Comparison of ENCODE assay signal across 14 cellular contexts in genomic region chr9:122325124-122325523, GRCh38. TPM values are rescaled to one million over a fixed set of nuclear protein-coding genes. Genes with fewer than 3 reads are reported as not detected.
DNase-seq lines count a peak whose midpoint lies in the region; ATAC-seq and TF ChIP-seq lines count a peak whose summit lies in the region.
"Had no signal": no experiment of that assay in that cellular context is flagged by ENCODE, and none has a peak within 500 bp of the region (broad histone marks: within the 10 kb centered on the region; RNA-seq: fewer than 3 reads in every experiment).

No MANE protein-coding gene starts in this region.

- no peaks in the 10 kb centered on the region for H3K27me3 ChIP-seq in neural cell (ENCODE audit: insufficient read depth, low read depth, low read length)
- H3K27me3 ChIP-seq: ovary had no signal

- ATAC-seq in activated T-cell treated with anti-CD3 and anti-CD28 coated beads, Interleukin-2, amount 50 U/mL, for 4 hours = peak; percentile 65 to 69
- no peak for ATAC-seq in GM21367 (IDR thresholded peaks at IDR 0.05; ENCODE audit: unreplicated experiment)
- ATAC-seq: HCT116, sciatic nerve had no signal

- no peaks in the 10 kb centered on the region for H3K9me3 ChIP-seq in neural cell (ENCODE audit: low read length)
- H3K9me3 ChIP-seq: ovary had no signal

- no peak for DNase-seq in activated T-cell treated with anti-CD3 and anti-CD28 coated beads, Interleukin-2, amount 50 U/mL, for 4 hours
- no peak for DNase-seq in activated T-cell treated with anti-CD3 and anti-CD28 coated beads, Interleukin-2, amount 50 U/mL, for 48 hours
- peak; percentile 42 for DNase-seq in OCI-M1 (lab: John Stamatoyannopoulos, UW)
- DNase-seq in fibroblast of gingiva (ENCODE audit: low read depth) = peak; percentile 44
- no peak for DNase-seq in germinal center (ENCODE audit: low spot score)
- no peak for DNase-seq in activated CD8-positive, alpha-beta memory T cell treated with anti-CD3 and anti-CD28 coated beads for 24 hours
- DNase-seq: activated naive CD4-positive, alpha-beta T cell treated with Interleukin-2 at 50 U/mL for 16 hours; DND-41; ovary had no signal

- H3K4me2 ChIP-seq in neural cell (ENCODE audit: low read length) = no peak overlapping the region

- H3K27me3 Mint-ChIP-seq in activated T-cell treated with anti-CD3 and anti-CD28 coated beads, Interleukin-2, amount 50 U/mL, for 4 hours (ENCODE audit: low read depth) = no peaks in the 10 kb centered on the region

- no peak for TF ChIP-seq RAD21 in neural cell (conservative IDR thresholded peaks at IDR 0.05)

- H3K79me2 ChIP-seq in neural cell (replicated peaks; ENCODE audit: insufficient read depth, low read length) = no peaks in the 10 kb centered on the region

- peak; percentile 57 for TF ChIP-seq EP300 in neural cell (conservative IDR thresholded peaks at IDR 0.05; ENCODE audit: poor library complexity, severe bottlenecking)

- H3K36me3 ChIP-seq in neural cell (ENCODE audit: insufficient read depth, low read length) = no peaks in the 10 kb centered on the region
- H3K36me3 ChIP-seq: ovary had no signal

- H3K9me3 Mint-ChIP-seq in activated T-cell treated with anti-CD3 and anti-CD28 coated beads, Interleukin-2, amount 50 U/mL, for 4 hours = no peaks in the 10 kb centered on the region

- TF ChIP-seq CTCF in neural cell (IDR thresholded peaks at IDR 0.05; ENCODE audit: poor library complexity, severe bottlenecking) = no peak

- H3K27ac ChIP-seq in neural cell (ENCODE audit: low read length) = no peak overlapping the region
- H3K27ac ChIP-seq: ovary, VCaP had no signal

- no peak overlapping the region for H3K4me3 ChIP-seq in neural cell (ENCODE audit: low read length)
- H3K4me3 ChIP-seq: ovary had no signal

- no peak overlapping the region for H3K4me3 Mint-ChIP-seq in activated T-cell treated with anti-CD3 and anti-CD28 coated beads, Interleukin-2, amount 50 U/mL, for 4 hours

- H4K20me1 ChIP-seq in neural cell (ENCODE audit: insufficient read depth) = no peaks in the 10 kb centered on the region

- no peaks in the 10 kb centered on the region for H3K4me1 Mint-ChIP-seq in activated T-cell treated with anti-CD3 and anti-CD28 coated beads, Interleukin-2, amount 50 U/mL, for 4 hours (ENCODE audit: low read depth)

- no peaks in the 10 kb centered on the region for H3K9me2 ChIP-seq in neural cell (ENCODE audit: insufficient read depth, low read length)

- no peak overlapping the region for H2AFZ ChIP-seq in neural cell (ENCODE audit: low read depth, low read length)

- no peaks in the 10 kb centered on the region for H3F3A ChIP-seq in neural cell (ENCODE audit: insufficient read depth, low read length, poor library complexity, severe bottlenecking)

- H3K36me3 Mint-ChIP-seq in activated T-cell treated with anti-CD3 and anti-CD28 coated beads, Interleukin-2, amount 50 U/mL, for 4 hours (ENCODE audit: insufficient read depth) = peaks cover 39% of the 10 kb centered on the region

- no peak overlapping the region for H3K9ac ChIP-seq in neural cell (ENCODE audit: low read length)

TF ChIP-seq in neural cell, 6 proteins besides CTCF, POLR2A, EP300 and RAD21:
- TF ChIP-seq SMC3 (conservative IDR thresholded peaks at IDR 0.05; ENCODE audit: poor library complexity) (no peak), EZH2 (IDR thresholded peaks at IDR 0.05; ENCODE audit: borderline replicate concordance, insufficient read depth, low read length, poor library complexity, severe bottlenecking) (no peak), MXI1 (conservative IDR thresholded peaks at IDR 0.05; ENCODE audit: poor library complexity, severe bottlenecking) (no peak), TAF1 (IDR thresholded peaks at IDR 0.05; ENCODE audit: low read depth) (no peak), POLR2AphosphoS5 (IDR thresholded peaks at IDR 0.05) (no peak), REST (IDR thresholded peaks at IDR 0.05; ENCODE audit: borderline replicate concordance) (no peak)

RNA-seq across cellular contexts. Expression of gene PTGS1, which starts 45.7 kb away (rescaled TPM):
- under 1 TPM; 0.18 to 0.35 (median 0.35) TPM for total RNA-seq in activated T-cell treated with anti-CD3 and anti-CD28 coated beads, Interleukin-2, amount 50 U/mL, for 4 hours
- polyA plus RNA-seq in neural cell = 0.17 TPM in 1 of 2 replicates, not detected in the other
- not detected in 2 replicates for polyA minus RNA-seq in neural cell

Comparison
In these comparisons a context has a peak if more than half of its experiments do, and no peak if none do; other contexts are left out.
1. DNase-seq: peak in OCI-M1 (single experiment) and fibroblast of gingiva (single experiment); none in activated T-cell treated with anti-CD3 and anti-CD28 coated beads, Interleukin-2, amount 50 U/mL, for 4 hours (single experiment), activated T-cell treated with anti-CD3 and anti-CD28 coated beads, Interleukin-2, amount 50 U/mL, for 48 hours (0 of 2), germinal center (single experiment) and activated CD8-positive, alpha-beta memory T cell treated with anti-CD3 and anti-CD28 coated beads for 24 hours (single experiment).